ENCODE assay signal across 8 cellular contexts in the genomic region with DNA sequence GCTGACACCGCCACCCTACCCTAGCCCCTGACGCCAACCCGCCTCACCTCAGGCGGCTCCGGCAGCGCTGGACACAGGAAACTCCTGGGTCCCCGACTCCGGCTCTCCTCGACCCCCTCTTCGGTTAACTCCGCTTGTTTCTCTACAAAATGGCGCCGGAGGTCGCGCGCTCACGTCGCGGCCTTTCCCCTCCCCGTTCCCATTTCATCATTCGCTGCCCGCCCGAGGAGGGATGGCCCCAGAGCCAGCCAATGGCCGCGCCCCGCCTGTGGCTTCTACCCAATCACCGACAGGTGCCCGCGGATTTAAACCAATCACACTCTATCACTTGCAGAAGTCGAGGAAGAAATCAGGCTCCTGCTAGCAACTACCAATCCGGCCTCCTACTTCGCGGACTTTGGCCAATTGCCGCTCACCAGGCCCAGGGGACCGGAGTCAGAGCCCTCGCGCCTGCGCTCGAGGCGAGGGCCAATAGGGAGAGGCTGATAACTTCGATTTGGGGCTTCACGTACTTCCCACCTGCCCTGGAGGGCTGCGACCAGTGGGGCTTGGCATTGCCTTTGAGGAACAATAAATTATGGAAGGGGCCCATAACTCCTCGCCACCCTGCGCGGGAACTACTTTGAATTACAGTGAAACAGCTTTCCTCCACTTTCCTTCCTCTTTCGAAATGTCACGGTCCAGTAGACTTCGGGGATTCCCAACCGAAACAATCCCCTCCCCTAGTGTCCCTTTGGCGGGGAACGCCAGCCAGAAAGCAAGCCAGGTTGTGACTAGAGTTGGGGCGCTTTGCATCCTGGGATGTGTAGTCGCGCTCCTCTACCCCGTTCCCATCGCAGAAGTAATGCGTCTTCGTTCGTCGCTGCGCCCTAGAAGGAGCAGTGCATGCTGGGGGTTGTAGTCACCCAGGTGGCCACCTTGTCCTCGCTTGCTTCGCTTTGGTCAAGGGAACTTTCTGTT. TPM values are rescaled to one million over a fixed set of nuclear protein-coding genes. Genes with fewer than 3 reads are reported as not detected.
DNase-seq lines count a peak whose midpoint lies in the region; ATAC-seq and TF ChIP-seq lines count a peak whose summit lies in the region.

A gene (minus strand): TSS at position 146 of the 960 bp plus-strand sequence. CDS start 30,489 bp downstream, outside the sequence.

- H3K36me3 Mint-ChIP-seq in IgD-negative memory B cell, result no peaks in the 10 kb centered on the region

- H3K27me3 ChIP-seq in mononuclear cell (ENCODE audit: insufficient read depth, low read length), result no peaks in the 10 kb centered on the region

- H3K4me3 Mint-ChIP-seq in IgD-negative memory B cell, result peak within 1 kb of the TSS; percentile 97 to 100 (median 99)

- peaks cover 38% of the 10 kb centered on the region for H3K4me1 ChIP-seq in mononuclear cell (ENCODE audit: insufficient read depth, low read length)

- no peaks in the 10 kb centered on the region for H3K9me3 Mint-ChIP-seq in IgD-negative memory B cell

- DNase-seq in DMS 273 treated with DMSO at 0.1 percent for 48 hours (lab: John Stamatoyannopoulos, UW) (peak; percentile 99), OCI-M2 (lab: John Stamatoyannopoulos, UW; ENCODE audit: unreplicated experiment) (peak; percentile 89), activated T-cell treated with anti-CD3 and anti-CD28 coated beads for 4 hours (peak; percentile 93), epithelial cell of esophagus (ENCODE audit: low read depth) (peak; percentile 100)
- peak; percentile 90 to 96 for DNase-seq in stimulated activated CD8-positive, alpha-beta memory T cell treated with anti-CD3 and anti-CD28 coated beads, Interleukin-4, amount 100 ng/mL, for 1 hour (ENCODE audit: low read depth in 2 of 2, low spot score in 1 of 2)

- H3K9me3 ChIP-seq in mononuclear cell (ENCODE audit: low read depth, low read length), result no peaks in the 10 kb centered on the region

- no peak for TF ChIP-seq CTCF in epithelial cell of esophagus (IDR thresholded peaks at IDR 0.05; ENCODE audit: insufficient read depth, low read depth, low read length, missing control alignments)

- peaks cover 16 to 24% (median 18%) of the 10 kb centered on the region in 3 donors for H3K4me1 Mint-ChIP-seq in IgD-negative memory B cell

- H3K4me3 ChIP-seq in epithelial cell of esophagus (ENCODE audit: low read length) (peak within 1 kb of the TSS; percentile 94), mononuclear cell (ENCODE audit: low read length) (peak within 1 kb of the TSS; percentile 98)

- no peaks in the 10 kb centered on the region for H3K27me3 Mint-ChIP-seq in IgD-negative memory B cell

- H3K27ac Mint-ChIP-seq in IgD-negative memory B cell, result peak within 1 kb of the TSS; percentile 98 to 100 (median 99)

- peak; percentile 86 for ATAC-seq in GM21529 (IDR thresholded peaks at IDR 0.05; ENCODE audit: unreplicated experiment)

RNA-seq across cellular contexts. Expression of the gene that starts here (rescaled TPM):
- polyA plus RNA-seq in IgD-negative memory B cell, result 80.9 TPM
- 98.3 TPM for total RNA-seq in mononuclear cell

Comparison
In these comparisons a context has a peak if more than half of its experiments do, and no peak if none do; other contexts are left out.
1. Peak in every context shown above with its lines: DNase-seq, ATAC-seq and H3K4me3 ChIP-seq.